8 cellular contexts compared by ENCODE assay signal in genomic region chr6:117676577-117677218, GRCh38. TPM values are rescaled to one million over a fixed set of nuclear protein-coding genes. Genes with fewer than 3 reads are reported as not detected.
A peak's percentile ranks its signal among the peaks of the same experiment; 100 is the strongest.
DNase-seq lines count a peak whose midpoint lies in the region; ATAC-seq and TF ChIP-seq lines count a peak whose summit lies in the region.

No MANE protein-coding gene starts in this region.

- intact Hi-C loops in naive thymus-derived CD4-positive, alpha-beta T cell (cut with micrococcal nuclease) = loop anchor here (5.0 to 10.0 kb wide), 9 partner anchors 224 to 1671 kb away; partner anchors contain the start of genes ZUP1 (in 2 of the 2), KPNA5 (in 1 of the 2), MAN1A1 (in 1 of the 2) and MCM9 (in 1 of the 2)

- H3K4me1 Mint-ChIP-seq in naive thymus-derived CD4-positive, alpha-beta T cell = peaks cover 51 to 73% (median 68%) of the 10 kb centered on the region in 7 donors

- CTCF ChIA-PET in naive thymus-derived CD4-positive, alpha-beta T cell (lab: Charles Lee) = no interaction called here

- peaks cover 15% of the 10 kb centered on the region for H3K9me3 ChIP-seq in BLaER1
- H3K9me3 ChIP-seq in naive thymus-derived CD4-positive, alpha-beta T cell (ENCODE audit: control insufficient read depth in 2 of 3, low read length in 3 of 3) = no peaks in the 10 kb centered on the region

- peaks cover 57% of the 10 kb centered on the region for H4K20me1 ChIP-seq in BLaER1

- H3K27ac ChIP-seq in BLaER1 = no peak overlapping the region; the same call in 1 of the 2 replicates
- peak overlapping the region in 1 of 2 donors; percentile 40 for H3K27ac ChIP-seq in coronary artery
- H3K27ac ChIP-seq in naive thymus-derived CD4-positive, alpha-beta T cell (ENCODE audit: low read depth, low read length) = peak overlapping the region; percentile 74

- peak overlapping the region; percentile 79 to 98 (median 85) for H3K4me3 Mint-ChIP-seq in naive thymus-derived CD4-positive, alpha-beta T cell

- H3K9ac ChIP-seq in BLaER1 = peak overlapping the region; percentile 83

- DNase-seq in Jurkat, Clone E6-1 (ENCODE audit: low read depth, low spot score) = no peak
- DNase-seq in coronary artery (ENCODE audit: low spot score) (no peak), GDM1 (lab: John Stamatoyannopoulos, UW) (no peak)
- no peak for DNase-seq in naive thymus-derived CD4-positive, alpha-beta T cell
- DNase-seq in stimulated activated CD8-positive, alpha-beta memory T cell treated with anti-CD3 and anti-CD28 coated beads, Interleukin-4, amount 100 ng/mL, for 48 hours = no peak

- peaks cover 0 to 11% (median 0%) of the 10 kb centered on the region in 11 donors for H3K9me3 Mint-ChIP-seq in naive thymus-derived CD4-positive, alpha-beta T cell

- peak overlapping the region; percentile 82 for H3K4me2 ChIP-seq in BLaER1

- H3K4me1 ChIP-seq in BLaER1 = peaks cover 30% of the 10 kb centered on the region
- peaks cover 24 to 37% of the 10 kb centered on the region in 2 donors for H3K4me1 ChIP-seq in naive thymus-derived CD4-positive, alpha-beta T cell (ENCODE audit: control insufficient read depth in 2 of 2, insufficient read depth in 2 of 2, low read length in 2 of 2)

- POLR2A ChIA-PET in naive thymus-derived CD4-positive, alpha-beta T cell (lab: Charles Lee) = no interaction called here

- H3K4me3 ChIP-seq in BLaER1 (peak overlapping the region; percentile 76), coronary artery (peak overlapping the region; percentile 76)
- H3K4me3 ChIP-seq in Jurkat, Clone E6-1 (ENCODE audit: low read length) = peak overlapping the region; percentile 71
- peak overlapping the region; percentile 26 for H3K4me3 ChIP-seq in naive thymus-derived CD4-positive, alpha-beta T cell (ENCODE audit: low read length)

- H3K36me3 ChIP-seq in BLaER1 = peaks cover 38% of the 10 kb centered on the region
- H3K36me3 ChIP-seq in naive thymus-derived CD4-positive, alpha-beta T cell (ENCODE audit: control insufficient read depth in 2 of 3, insufficient read depth in 3 of 3, low read length in 3 of 3) = peaks cover 0 to 7% (median 4%) of the 10 kb centered on the region in 3 experiments

- peaks cover 0 to 29% (median 19%) of the 10 kb centered on the region in 5 donors for H3K36me3 Mint-ChIP-seq in naive thymus-derived CD4-positive, alpha-beta T cell

- peak overlapping the region; percentile 18 to 92 (median 81) for H3K27ac Mint-ChIP-seq in naive thymus-derived CD4-positive, alpha-beta T cell

- H3K27me3 Mint-ChIP-seq in naive thymus-derived CD4-positive, alpha-beta T cell = peaks cover 0 to 2% (median 0%) of the 10 kb centered on the region in 5 donors

- no peaks in the 10 kb centered on the region for H3K27me3 ChIP-seq in BLaER1
- no peaks in the 10 kb centered on the region for H3K27me3 ChIP-seq in naive thymus-derived CD4-positive, alpha-beta T cell (ENCODE audit: control insufficient read depth in 2 of 2, insufficient read depth in 2 of 2, low read length in 2 of 2)

- ATAC-seq in naive thymus-derived CD4-positive, alpha-beta T cell = no peak
- ATAC-seq in HG03442 (IDR thresholded peaks at IDR 0.05; ENCODE audit: unreplicated experiment) = no peak
- no peak for ATAC-seq in HG03280 (IDR thresholded peaks at IDR 0.05; ENCODE audit: unreplicated experiment)

- no peak for TF ChIP-seq CTCF in coronary artery (IDR thresholded peaks at IDR 0.05)

RNA-seq across cellular contexts. Expression of gene NUS1, which starts 1.4 kb away (rescaled TPM):
- polyA plus RNA-seq in Jurkat, Clone E6-1 (2012; ENCODE audit: insufficient read depth, insufficient read length) = 22.7 TPM
- 10 to 100 TPM; 19.6 to 37.6 (median 33.2) TPM for total RNA-seq in naive thymus-derived CD4-positive, alpha-beta T cell
- polyA plus RNA-seq in naive thymus-derived CD4-positive, alpha-beta T cell = 10 to 100 TPM; 10.9 to 13.3 TPM

Comparison
In these comparisons a context has a peak if more than half of its experiments do, and no peak if none do; other contexts are left out.
1. H3K4me3 ChIP-seq: peak in every context shown above with its lines; median percentile 76 in BLaER1; 76 in coronary artery; 71 in Jurkat, Clone E6-1; 26 in naive thymus-derived CD4-positive, alpha-beta T cell.